1 cellular context compared by ENCODE assay signal in the genomic region with DNA sequence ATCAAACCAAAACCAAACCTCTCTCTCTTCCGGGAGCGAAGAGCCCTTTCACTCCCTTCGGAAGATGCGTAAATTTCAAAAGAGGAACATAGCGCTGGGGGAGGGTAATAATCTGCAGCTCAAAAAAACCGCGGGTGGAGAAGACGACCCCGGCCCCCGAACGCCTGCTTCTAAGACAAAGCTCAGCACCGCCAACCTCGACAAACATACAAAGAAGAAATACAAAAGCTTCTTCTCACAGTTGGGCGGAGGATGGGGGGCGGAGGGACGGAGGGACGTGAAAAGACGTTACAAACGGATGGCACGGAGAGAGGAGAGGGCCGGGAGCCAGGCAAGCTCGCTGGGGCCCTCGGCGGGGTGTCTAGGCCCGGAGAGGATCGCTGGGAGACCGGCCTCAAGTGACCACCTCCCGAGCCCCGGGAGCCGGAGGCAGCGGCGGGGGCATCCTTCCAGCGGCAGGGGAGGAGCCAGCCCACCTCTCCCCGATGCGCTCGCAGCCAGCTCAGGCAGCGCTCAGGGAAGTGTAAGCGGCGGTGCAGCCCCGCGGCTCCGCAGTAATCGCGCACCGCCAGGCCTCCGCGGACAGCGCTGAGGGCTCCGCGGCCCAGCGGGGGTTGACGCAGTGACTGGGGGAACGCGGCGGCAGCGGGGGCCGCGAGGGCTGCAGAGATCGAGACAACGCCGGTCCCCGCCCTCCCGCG.
A peak's percentile ranks its signal among the peaks of the same experiment; 100 is the strongest.
TF ChIP-seq lines count a peak whose summit lies in the region.

No MANE protein-coding gene starts in this region.

TF ChIP-seq in K562, 482 proteins besides CTCF, POLR2A, EP300 and RAD21 (continued from another document and continues in another):
- TF ChIP-seq ZZZ3 (IDR thresholded peaks at IDR 0.05) (no peak), CHD7 (IDR thresholded peaks at IDR 0.05; ENCODE audit: low read depth, low read length) (no peak), THRAP3 (IDR thresholded peaks at IDR 0.05; ENCODE audit: borderline replicate concordance) (no peak), TAF1 (IDR thresholded peaks at IDR 0.05; ENCODE audit: control insufficient read depth, extremely low read depth, insufficient read depth, low read length, severe bottlenecking) (no peak), NFRKB (IDR thresholded peaks at IDR 0.05; ENCODE audit: low read depth) (peak; percentile 32; the same call in 1 of the 2 replicates), SIN3A (IDR thresholded peaks at IDR 0.05; ENCODE audit: borderline replicate concordance in 2 of 2, control insufficient read depth in 1 of 2, low read depth in 2 of 2, low read length in 2 of 2) (peak; percentile 36 to 42; a peak in 3 of 4 replicates), HIVEP1 (CRISPR knock-in tag; IDR thresholded peaks at IDR 0.05) (no peak), MTA1 (IDR thresholded peaks at IDR 0.05; ENCODE audit: borderline replicate concordance) (no peak), PURB (CRISPR knock-in tag; IDR thresholded peaks at IDR 0.05; ENCODE audit: low read depth) (no peak), HOMEZ (CRISPR knock-in tag; IDR thresholded peaks at IDR 0.05) (no peak), MAFK (IDR thresholded peaks at IDR 0.05; ENCODE audit: low read length) (no peak), COPS2 (conservative IDR thresholded peaks at IDR 0.05) (no peak), CEBPZ (IDR thresholded peaks at IDR 0.05; ENCODE audit: borderline replicate concordance, low read depth, low read length) (no peak), GATAD2A (IDR thresholded peaks at IDR 0.05) (no peak), NELFE (IDR thresholded peaks at IDR 0.05; ENCODE audit: insufficient read depth, insufficient read length) (no peak), FOXK1 (CRISPR knock-in tag; IDR thresholded peaks at IDR 0.05; ENCODE audit: borderline replicate concordance) (peak; percentile 91; the same call in 1 of the 2 replicates), RUNX1 (IDR thresholded peaks at IDR 0.05; ENCODE audit: low read depth) (no peak), HNRNPK (IDR thresholded peaks at IDR 0.05; ENCODE audit: low read depth, low read length, poor library complexity, severe bottlenecking) (no peak), U2AF1 (optimal IDR thresholded peaks at IDR 0.05; ENCODE audit: low read depth, low read length) (peak; percentile 29), PHB (CRISPR knock-in tag; IDR thresholded peaks at IDR 0.05) (no peak), GTF2F1 (IDR thresholded peaks at IDR 0.05; ENCODE audit: low read depth, low read length) (no peak), FOXK2 (conservative IDR thresholded peaks at IDR 0.05 in 1 of 2, IDR thresholded peaks at IDR 0.05 in 1 of 2; ENCODE audit: low read depth in 2 of 2) (peak; percentile 21 to 22; a peak in 1 of 4 replicates)
- TF ChIP-seq, protein P1, sequence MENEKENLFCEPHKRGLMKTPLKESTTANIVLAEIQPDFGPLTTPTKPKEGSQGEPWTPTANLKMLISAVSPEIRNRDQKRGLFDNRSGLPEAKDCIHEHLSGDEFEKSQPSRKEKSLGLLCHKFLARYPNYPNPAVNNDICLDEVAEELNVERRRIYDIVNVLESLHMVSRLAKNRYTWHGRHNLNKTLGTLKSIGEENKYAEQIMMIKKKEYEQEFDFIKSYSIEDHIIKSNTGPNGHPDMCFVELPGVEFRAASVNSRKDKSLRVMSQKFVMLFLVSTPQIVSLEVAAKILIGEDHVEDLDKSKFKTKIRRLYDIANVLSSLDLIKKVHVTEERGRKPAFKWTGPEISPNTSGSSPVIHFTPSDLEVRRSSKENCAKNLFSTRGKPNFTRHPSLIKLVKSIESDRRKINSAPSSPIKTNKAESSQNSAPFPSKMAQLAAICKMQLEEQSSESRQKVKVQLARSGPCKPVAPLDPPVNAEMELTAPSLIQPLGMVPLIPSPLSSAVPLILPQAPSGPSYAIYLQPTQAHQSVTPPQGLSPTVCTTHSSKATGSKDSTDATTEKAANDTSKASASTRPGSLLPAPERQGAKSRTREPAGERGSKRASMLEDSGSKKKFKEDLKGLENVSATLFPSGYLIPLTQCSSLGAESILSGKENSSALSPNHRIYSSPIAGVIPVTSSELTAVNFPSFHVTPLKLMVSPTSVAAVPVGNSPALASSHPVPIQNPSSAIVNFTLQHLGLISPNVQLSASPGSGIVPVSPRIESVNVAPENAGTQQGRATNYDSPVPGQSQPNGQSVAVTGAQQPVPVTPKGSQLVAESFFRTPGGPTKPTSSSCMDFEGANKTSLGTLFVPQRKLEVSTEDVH (IDR thresholded peaks at IDR 0.05; ENCODE audit: low read depth, partially characterized antibody): no peak
- TF ChIP-seq, protein P2, sequence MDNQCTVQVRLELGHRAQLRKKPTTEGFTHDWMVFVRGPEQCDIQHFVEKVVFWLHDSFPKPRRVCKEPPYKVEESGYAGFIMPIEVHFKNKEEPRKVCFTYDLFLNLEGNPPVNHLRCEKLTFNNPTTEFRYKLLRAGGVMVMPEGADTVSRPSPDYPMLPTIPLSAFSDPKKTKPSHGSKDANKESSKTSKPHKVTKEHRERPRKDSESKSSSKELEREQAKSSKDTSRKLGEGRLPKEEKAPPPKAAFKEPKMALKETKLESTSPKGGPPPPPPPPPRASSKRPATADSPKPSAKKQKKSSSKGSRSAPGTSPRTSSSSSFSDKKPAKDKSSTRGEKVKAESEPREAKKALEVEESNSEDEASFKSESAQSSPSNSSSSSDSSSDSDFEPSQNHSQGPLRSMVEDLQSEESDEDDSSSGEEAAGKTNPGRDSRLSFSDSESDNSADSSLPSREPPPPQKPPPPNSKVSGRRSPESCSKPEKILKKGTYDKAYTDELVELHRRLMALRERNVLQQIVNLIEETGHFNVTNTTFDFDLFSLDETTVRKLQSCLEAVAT (IDR thresholded peaks at IDR 0.05): 0 out of 4 replicates have a peak, but pooled peaks of 1 of the 2 experiments have one; percentile 22
- TF ChIP-seq, protein P3, sequence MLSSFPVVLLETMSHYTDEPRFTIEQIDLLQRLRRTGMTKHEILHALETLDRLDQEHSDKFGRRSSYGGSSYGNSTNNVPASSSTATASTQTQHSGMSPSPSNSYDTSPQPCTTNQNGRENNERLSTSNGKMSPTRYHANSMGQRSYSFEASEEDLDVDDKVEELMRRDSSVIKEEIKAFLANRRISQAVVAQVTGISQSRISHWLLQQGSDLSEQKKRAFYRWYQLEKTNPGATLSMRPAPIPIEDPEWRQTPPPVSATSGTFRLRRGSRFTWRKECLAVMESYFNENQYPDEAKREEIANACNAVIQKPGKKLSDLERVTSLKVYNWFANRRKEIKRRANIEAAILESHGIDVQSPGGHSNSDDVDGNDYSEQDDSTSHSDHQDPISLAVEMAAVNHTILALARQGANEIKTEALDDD (IDR thresholded peaks at IDR 0.05): no peak
- TF ChIP-seq, protein P4, sequence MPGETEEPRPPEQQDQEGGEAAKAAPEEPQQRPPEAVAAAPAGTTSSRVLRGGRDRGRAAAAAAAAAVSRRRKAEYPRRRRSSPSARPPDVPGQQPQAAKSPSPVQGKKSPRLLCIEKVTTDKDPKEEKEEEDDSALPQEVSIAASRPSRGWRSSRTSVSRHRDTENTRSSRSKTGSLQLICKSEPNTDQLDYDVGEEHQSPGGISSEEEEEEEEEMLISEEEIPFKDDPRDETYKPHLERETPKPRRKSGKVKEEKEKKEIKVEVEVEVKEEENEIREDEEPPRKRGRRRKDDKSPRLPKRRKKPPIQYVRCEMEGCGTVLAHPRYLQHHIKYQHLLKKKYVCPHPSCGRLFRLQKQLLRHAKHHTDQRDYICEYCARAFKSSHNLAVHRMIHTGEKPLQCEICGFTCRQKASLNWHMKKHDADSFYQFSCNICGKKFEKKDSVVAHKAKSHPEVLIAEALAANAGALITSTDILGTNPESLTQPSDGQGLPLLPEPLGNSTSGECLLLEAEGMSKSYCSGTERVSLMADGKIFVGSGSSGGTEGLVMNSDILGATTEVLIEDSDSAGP (CRISPR knock-in tag; IDR thresholded peaks at IDR 0.05): no peak
